ENCODE assay signal across 15 cellular contexts in the genomic region with DNA sequence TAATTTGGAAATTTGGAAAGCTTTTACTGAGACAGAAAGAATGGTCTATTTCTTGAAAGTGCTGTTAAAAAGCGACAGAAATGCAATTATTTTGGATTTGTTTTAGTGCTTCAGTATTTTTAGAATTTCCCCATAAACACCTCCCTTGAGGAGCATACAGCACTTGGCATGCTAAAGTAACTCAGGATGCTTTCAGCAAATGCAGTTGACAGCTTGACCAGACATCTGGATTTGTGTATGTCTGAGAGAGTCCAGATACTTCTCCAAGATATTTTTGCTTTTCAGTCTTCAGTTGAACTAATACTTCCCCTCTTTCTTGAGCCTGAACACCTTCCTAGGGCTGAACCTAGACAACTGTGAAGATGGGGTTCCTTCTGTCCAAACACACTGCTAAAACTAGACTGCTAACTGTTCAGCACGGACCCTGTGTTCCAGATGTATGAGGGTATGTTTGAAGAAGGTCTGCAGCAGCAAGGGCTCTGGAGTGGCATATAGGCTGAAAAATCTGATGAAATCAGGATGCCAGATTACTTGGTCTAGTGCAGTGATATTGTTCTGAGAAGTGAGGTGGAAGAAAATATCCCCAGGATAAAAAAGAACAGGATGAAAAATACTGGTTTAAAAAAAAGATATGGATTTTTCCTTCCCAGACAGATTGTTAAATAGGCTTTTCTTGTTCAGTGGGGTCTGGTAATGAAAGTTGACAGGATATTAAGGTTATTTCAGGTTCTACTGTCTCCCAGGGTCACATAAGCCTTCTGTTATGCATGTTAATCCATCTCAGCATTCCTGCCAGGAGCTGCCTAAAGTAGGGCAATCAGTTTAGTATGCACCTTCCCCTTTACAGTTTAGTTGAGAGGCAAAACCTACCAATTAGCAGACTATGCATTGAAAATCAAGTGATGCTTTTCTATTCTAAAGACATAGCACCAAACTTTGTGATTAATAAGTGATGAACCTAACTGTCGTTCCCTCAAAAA.
DNase-seq lines count a peak whose midpoint lies in the region; ATAC-seq, FAIRE-seq and TF ChIP-seq lines count a peak whose summit lies in the region.
"Had no signal": no experiment of that assay in that cellular context is flagged by ENCODE, and none has a peak within 500 bp of the region (broad histone marks: within the 10 kb centered on the region; RNA-seq: fewer than 3 reads in every experiment).

No MANE protein-coding gene starts in this region.

- H3K27ac ChIP-seq in heart right ventricle (peak overlapping the region in 2 of 10 donors; percentile 8 to 36), right cardiac atrium (ENCODE audit: low read length) (no peak overlapping the region), keratinocyte (ENCODE audit: control insufficient read depth, insufficient read depth, low read length) (no peak overlapping the region)
- H3K27ac ChIP-seq: coronary artery, ovary had no signal

- CTCF ChIA-PET in WTC11 (lab: Charles Lee) = no interaction called here

- ATAC-seq in heart right ventricle (peak in 5 of 8 donors; percentile 25 to 61 (median 46)), right cardiac atrium (no peak), WTC11 (peak; percentile 75), GM18505 (IDR thresholded peaks at IDR 0.05; ENCODE audit: unreplicated experiment) (no peak)
- ATAC-seq: activated CD4-positive, alpha-beta T cell treated with anti-CD3 and anti-CD28 coated beads for 36 hours had no signal

- H3K4me2 ChIP-seq in keratinocyte (ENCODE audit: control insufficient read depth, extremely low read depth, insufficient read depth, low read depth, low read length) = no peak overlapping the region

- no peak for TF ChIP-seq POLR2A in GM18505 (IDR thresholded peaks at IDR 0.05; ENCODE audit: borderline replicate concordance, extremely low read depth, insufficient read depth, insufficient read length)

- TF ChIP-seq CTCF in heart right ventricle (IDR thresholded peaks at IDR 0.05) (no peak), WTC11 (IDR thresholded peaks at IDR 0.05) (no peak), keratinocyte (optimal IDR thresholded peaks at IDR 0.05 in 1 of 3, IDR thresholded peaks at IDR 0.05 in 1 of 3, conservative IDR thresholded peaks at IDR 0.05 in 1 of 3; ENCODE audit: extremely low read depth in 1 of 3, insufficient read depth in 2 of 3, low read length in 3 of 3) (no peak)

- H3K4me3 ChIP-seq in heart right ventricle (no peak overlapping the region), right cardiac atrium (ENCODE audit: low read length) (no peak overlapping the region), keratinocyte (ENCODE audit: control insufficient read depth in 2 of 3, extremely low read depth in 1 of 3, insufficient read depth in 2 of 3, low read depth in 1 of 3, low read length in 3 of 3) (no peak overlapping the region)
- H3K4me3 ChIP-seq: coronary artery, ovary had no signal

- H3K9me3 ChIP-seq in heart right ventricle (no peaks in the 10 kb centered on the region), right cardiac atrium (ENCODE audit: control insufficient read depth, low read length) (no peaks in the 10 kb centered on the region), keratinocyte (ENCODE audit: control insufficient read depth, low read depth, low read length) (no peaks in the 10 kb centered on the region)
- H3K9me3 ChIP-seq: ovary had no signal

- H3K36me3 Mint-ChIP-seq in WTC11 = no peaks in the 10 kb centered on the region

- no peaks in the 10 kb centered on the region for H3K9me3 Mint-ChIP-seq in WTC11
- H3K9me3 Mint-ChIP-seq: T-helper 1 cell treated with Interleukin-12 subunit alpha and Interleukin-12 subunit beta and Interleukin-4 antibody, amounts not matched to agents 30 μg/mL and 1 μg/mL, for 36 hours had no signal

- H3K4me1 ChIP-seq in heart right ventricle = peaks cover 0 to 20% (median 7%) of the 10 kb centered on the region in 9 donors
- H3K4me1 ChIP-seq in right cardiac atrium (ENCODE audit: control insufficient read depth, insufficient read depth, low read length) = no peaks in the 10 kb centered on the region
- peaks cover 16% of the 10 kb centered on the region for H3K4me1 ChIP-seq in keratinocyte (ENCODE audit: control insufficient read depth, extremely low read depth, insufficient read depth, low read length)

- H3K4me1 Mint-ChIP-seq in WTC11 = peaks cover 12% of the 10 kb centered on the region
- H3K4me1 Mint-ChIP-seq: activated CD4-positive, alpha-beta T cell treated with anti-CD3 and anti-CD28 coated beads for 36 hours had no signal

- H3K9ac ChIP-seq in keratinocyte (ENCODE audit: control insufficient read depth, extremely low read depth, insufficient read depth, low read length) = no peak overlapping the region

- intact Hi-C loops in heart right ventricle (cut with DNase I) (loop anchor here in 1 of 10 donors (10.0 kb wide), 1 partner anchor 611 kb away; no protein-coding TSS in a partner anchor), right cardiac atrium (cut with DNase I) (no loop called here)

- DNase-seq in heart right ventricle (no peak), right cardiac atrium (no peak), WTC11 (ENCODE audit: low spot score) (no peak), keratinocyte (ENCODE audit: low read depth, low spot score) (no peak), NCI-H1930 (lab: John Stamatoyannopoulos, UW) (no peak), NCI-H2227 treated with DMSO at 0.1 percent for 48 hours (lab: John Stamatoyannopoulos, UW) (no peak)
- no peak for DNase-seq in stimulated activated CD4-positive, alpha-beta T cell treated with anti-CD3 and anti-CD28 coated beads, Interleukin-4, amount 100 ng/mL, for 1 hour
- DNase-seq: activated CD4-positive, alpha-beta T cell treated with anti-CD3 and anti-CD28 coated beads for 36 hours; activated T-cell treated with anti-CD3 and anti-CD28 coated beads for 4 hours; NCI-H2081 treated with DMSO at 0.1 percent for 48 hours; ovary; substantia nigra had no signal

- WGBS in heart right ventricle, 2 donors = 66 to 73% methylated on average over 3 of the region's 3 CpGs
- 64% methylated on average over 3 of the region's 3 CpGs for WGBS in right cardiac atrium

- FAIRE-seq in keratinocyte (lab: Jason Lieb, UNC) = peak; percentile 34

- H3K27me3 Mint-ChIP-seq in WTC11 (ENCODE audit: low read depth) = no peaks in the 10 kb centered on the region
- H3K27me3 Mint-ChIP-seq: activated CD4-positive, alpha-beta T cell treated with anti-CD3 and anti-CD28 coated beads for 36 hours had no signal

- H3K27me3 ChIP-seq in heart right ventricle = no peaks in the 10 kb centered on the region
- H3K27me3 ChIP-seq in right cardiac atrium (ENCODE audit: control insufficient read depth, insufficient read depth) = no peaks in the 10 kb centered on the region
- no peaks in the 10 kb centered on the region for H3K27me3 ChIP-seq in keratinocyte (ENCODE audit: control insufficient read depth, extremely low read depth, insufficient read depth, low read length)
- H3K27me3 ChIP-seq: ovary had no signal

- no peaks in the 10 kb centered on the region for H4K20me1 ChIP-seq in keratinocyte (ENCODE audit: control insufficient read depth, extremely low read depth, insufficient read depth, low read length)

- H3K4me3 Mint-ChIP-seq in WTC11 = no peak overlapping the region
- H3K4me3 Mint-ChIP-seq: activated CD4-positive, alpha-beta T cell treated with anti-CD3 and anti-CD28 coated beads for 36 hours; T-helper 1 cell treated with Interleukin-12 subunit alpha and Interleukin-12 subunit beta and Interleukin-4 antibody, amounts not matched to agents 30 μg/mL and 1 μg/mL, for 36 hours had no signal

- POLR2A ChIA-PET in WTC11 (lab: Charles Lee) = no interaction called here

- no peaks in the 10 kb centered on the region for H3K9me1 ChIP-seq in keratinocyte (ENCODE audit: control insufficient read depth, extremely low read depth, insufficient read depth, low read length)

- peak overlapping the region; percentile 20 for H2AFZ ChIP-seq in keratinocyte (ENCODE audit: control insufficient read depth, low read length)

- H3K36me3 ChIP-seq in heart right ventricle = no peaks in the 10 kb centered on the region
- H3K36me3 ChIP-seq in keratinocyte (ENCODE audit: control insufficient read depth in 2 of 2, extremely low read depth in 1 of 2, insufficient read depth in 2 of 2, low read length in 2 of 2) = no peaks in the 10 kb centered on the region
- H3K36me3 ChIP-seq: ovary had no signal

- H3K79me2 ChIP-seq in keratinocyte (ENCODE audit: control insufficient read depth, insufficient read depth, low read length) = no peaks in the 10 kb centered on the region

- H3K27ac Mint-ChIP-seq in WTC11 = no peak overlapping the region
- H3K27ac Mint-ChIP-seq: activated CD4-positive, alpha-beta T cell treated with anti-CD3 and anti-CD28 coated beads for 36 hours; T-helper 1 cell treated with Interleukin-12 subunit alpha and Interleukin-12 subunit beta and Interleukin-4 antibody, amounts not matched to agents 30 μg/mL and 1 μg/mL, for 36 hours had no signal

- dilution Hi-C loops in keratinocyte (cut with MboI; ENCODE audit: extremely low pct_ligation_motif_present, low sequenced_read_pairs) = no loop called here

TF ChIP-seq in WTC11, 78 proteins besides CTCF, POLR2A, EP300 and RAD21:
- TF ChIP-seq, protein P1, sequence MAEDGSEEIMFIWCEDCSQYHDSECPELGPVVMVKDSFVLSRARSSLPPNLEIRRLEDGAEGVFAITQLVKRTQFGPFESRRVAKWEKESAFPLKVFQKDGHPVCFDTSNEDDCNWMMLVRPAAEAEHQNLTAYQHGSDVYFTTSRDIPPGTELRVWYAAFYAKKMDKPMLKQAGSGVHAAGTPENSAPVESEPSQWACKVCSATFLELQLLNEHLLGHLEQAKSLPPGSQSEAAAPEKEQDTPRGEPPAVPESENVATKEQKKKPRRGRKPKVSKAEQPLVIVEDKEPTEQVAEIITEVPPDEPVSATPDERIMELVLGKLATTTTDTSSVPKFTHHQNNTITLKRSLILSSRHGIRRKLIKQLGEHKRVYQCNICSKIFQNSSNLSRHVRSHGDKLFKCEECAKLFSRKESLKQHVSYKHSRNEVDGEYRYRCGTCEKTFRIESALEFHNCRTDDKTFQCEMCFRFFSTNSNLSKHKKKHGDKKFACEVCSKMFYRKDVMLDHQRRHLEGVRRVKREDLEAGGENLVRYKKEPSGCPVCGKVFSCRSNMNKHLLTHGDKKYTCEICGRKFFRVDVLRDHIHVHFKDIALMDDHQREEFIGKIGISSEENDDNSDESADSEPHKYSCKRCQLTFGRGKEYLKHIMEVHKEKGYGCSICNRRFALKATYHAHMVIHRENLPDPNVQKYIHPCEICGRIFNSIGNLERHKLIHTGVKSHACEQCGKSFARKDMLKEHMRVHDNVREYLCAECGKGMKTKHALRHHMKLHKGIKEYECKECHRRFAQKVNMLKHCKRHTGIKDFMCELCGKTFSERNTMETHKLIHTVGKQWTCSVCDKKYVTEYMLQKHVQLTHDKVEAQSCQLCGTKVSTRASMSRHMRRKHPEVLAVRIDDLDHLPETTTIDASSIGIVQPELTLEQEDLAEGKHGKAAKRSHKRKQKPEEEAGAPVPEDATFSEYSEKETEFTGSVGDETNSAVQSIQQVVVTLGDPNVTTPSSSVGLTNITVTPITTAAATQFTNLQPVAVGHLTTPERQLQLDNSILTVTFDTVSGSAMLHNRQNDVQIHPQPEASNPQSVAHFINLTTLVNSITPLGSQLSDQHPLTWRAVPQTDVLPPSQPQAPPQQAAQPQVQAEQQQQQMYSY (CRISPR knock-in tag; IDR thresholded peaks at IDR 0.05) = no peak
TF ChIP-seq in WTC11: peak in this region for 0.

Comparison
In these comparisons a context has a peak if more than half of its experiments do, and no peak if none do; other contexts are left out.
1. ATAC-seq: peak in heart right ventricle (5 of 8) and WTC11 (single experiment); none in right cardiac atrium (0 of 2) and GM18505 (single experiment).